In genomic region chr17:8832711-8833352, GRCh38 we compare ENCODE assay signal across 8 cellular contexts. TPM values are rescaled to one million over a fixed set of nuclear protein-coding genes. Genes with fewer than 3 reads are reported as not detected.
DNase-seq lines count a peak whose midpoint lies in the region; ATAC-seq and TF ChIP-seq lines count a peak whose summit lies in the region.

No MANE protein-coding gene starts in this region.

- no peak overlapping the region for H3K4me3 Mint-ChIP-seq in activated CD8-positive, alpha-beta memory T cell treated with anti-CD3 and anti-CD28 coated beads, Interleukin-2, amount 10 ng/mL, durations not matched to agents 7 days and 5 days
- H3K4me3 Mint-ChIP-seq in WTC11: no peak overlapping the region
- H3K4me3 Mint-ChIP-seq in stimulated activated effector memory CD8-positive, alpha-beta T cell treated with anti-CD3 and anti-CD28 coated beads, Interleukin-12 subunit alpha, Interleukin-12 subunit beta, amount 100 ng/mL, for 72 hours: no peak overlapping the region

- no peak for ATAC-seq in activated CD8-positive, alpha-beta memory T cell treated with anti-CD3 and anti-CD28 coated beads, Interleukin-2, amount 10 ng/mL, durations not matched to agents 7 days and 5 days
- ATAC-seq in WTC11 (peak; percentile 75), HG03045 (IDR thresholded peaks at IDR 0.05; ENCODE audit: unreplicated experiment) (no peak)
- no peak for ATAC-seq in stimulated activated effector memory CD8-positive, alpha-beta T cell treated with anti-CD3 and anti-CD28 coated beads, Interleukin-12 subunit alpha, Interleukin-12 subunit beta, amount 100 ng/mL, for 72 hours

- peaks cover 2% of the 10 kb centered on the region for H3K36me3 Mint-ChIP-seq in activated CD8-positive, alpha-beta memory T cell treated with anti-CD3 and anti-CD28 coated beads, Interleukin-2, amount 10 ng/mL, durations not matched to agents 7 days and 5 days
- no peaks in the 10 kb centered on the region for H3K36me3 Mint-ChIP-seq in WTC11
- H3K36me3 Mint-ChIP-seq in stimulated activated effector memory CD8-positive, alpha-beta T cell treated with anti-CD3 and anti-CD28 coated beads, Interleukin-12 subunit alpha, Interleukin-12 subunit beta, amount 100 ng/mL, for 72 hours: peaks cover 34% of the 10 kb centered on the region

- H3K27me3 Mint-ChIP-seq in activated CD8-positive, alpha-beta memory T cell treated with anti-CD3 and anti-CD28 coated beads, Interleukin-2, amount 10 ng/mL, durations not matched to agents 7 days and 5 days: no peaks in the 10 kb centered on the region
- no peaks in the 10 kb centered on the region for H3K27me3 Mint-ChIP-seq in WTC11 (ENCODE audit: low read depth)

- H3K27ac Mint-ChIP-seq in activated CD8-positive, alpha-beta memory T cell treated with anti-CD3 and anti-CD28 coated beads, Interleukin-2, amount 10 ng/mL, durations not matched to agents 7 days and 5 days: no peak overlapping the region
- no peak overlapping the region for H3K27ac Mint-ChIP-seq in WTC11
- no peak overlapping the region for H3K27ac Mint-ChIP-seq in stimulated activated effector memory CD8-positive, alpha-beta T cell treated with anti-CD3 and anti-CD28 coated beads, Interleukin-12 subunit alpha, Interleukin-12 subunit beta, amount 100 ng/mL, for 72 hours

- no peaks in the 10 kb centered on the region for H3K9me3 Mint-ChIP-seq in activated CD8-positive, alpha-beta memory T cell treated with anti-CD3 and anti-CD28 coated beads, Interleukin-2, amount 10 ng/mL, durations not matched to agents 7 days and 5 days (ENCODE audit: low read depth)
- 0 out of 2 replicates have a peak, but pooled peaks cover 5% of the 10 kb centered on the region for H3K9me3 Mint-ChIP-seq in WTC11
- no peaks in the 10 kb centered on the region for H3K9me3 Mint-ChIP-seq in stimulated activated effector memory CD8-positive, alpha-beta T cell treated with anti-CD3 and anti-CD28 coated beads, Interleukin-12 subunit alpha, Interleukin-12 subunit beta, amount 100 ng/mL, for 72 hours

- TF ChIP-seq CTCF in WTC11 (IDR thresholded peaks at IDR 0.05): peak; percentile 79

- H3K4me1 Mint-ChIP-seq in activated CD8-positive, alpha-beta memory T cell treated with anti-CD3 and anti-CD28 coated beads, Interleukin-2, amount 10 ng/mL, durations not matched to agents 7 days and 5 days: no peaks in the 10 kb centered on the region
- peaks cover 9% of the 10 kb centered on the region for H3K4me1 Mint-ChIP-seq in WTC11
- no peaks in the 10 kb centered on the region for H3K4me1 Mint-ChIP-seq in stimulated activated effector memory CD8-positive, alpha-beta T cell treated with anti-CD3 and anti-CD28 coated beads, Interleukin-12 subunit alpha, Interleukin-12 subunit beta, amount 100 ng/mL, for 72 hours

- CTCF ChIA-PET in activated CD8-positive, alpha-beta memory T cell treated with anti-CD3 and anti-CD28 coated beads, Interleukin-2, amount 10 ng/mL, durations not matched to agents 7 days and 5 days (lab: Charles Lee): interaction anchor here (0.6 to 1.6 kb wide), 6 partner anchors 8 to 468 kb away, joined by 3 to 5 read pairs (median 4); no protein-coding TSS in a partner anchor
- CTCF ChIA-PET in WTC11 (lab: Charles Lee): interaction anchor here (0.5 to 5.0 kb wide), 39 partner anchors 9 to 600 kb away, joined by 3 to 132 read pairs (median 5); partner anchors contain the start of genes MFSD6L and PIK3R5

- peak; percentile 70 for DNase-seq in activated CD8-positive, alpha-beta memory T cell treated with anti-CD3 and anti-CD28 coated beads for 24 hours
- DNase-seq in activated CD8-positive, alpha-beta memory T cell treated with anti-CD3 and anti-CD28 coated beads, Interleukin-2, amount 10 ng/mL, durations not matched to agents 7 days and 5 days: no peak
- DNase-seq in WTC11 (ENCODE audit: low spot score): peak; percentile 87
- DNase-seq in germinal center (ENCODE audit: low spot score): peak; percentile 30
- peak; percentile 27 to 66 for DNase-seq in stimulated activated effector memory CD8-positive, alpha-beta T cell treated with anti-CD3 and anti-CD28 coated beads, Interleukin-12 subunit alpha, Interleukin-12 subunit beta, amount 100 ng/mL, for 72 hours (ENCODE audit: low spot score in 2 of 2)
- DNase-seq in dedifferentiated amniotic fluid mesenchymal stem cell (ENCODE audit: extremely low spot score): no peak
- DNase-seq in central memory CD4-positive, alpha-beta T cell: no peak

- POLR2A ChIA-PET in WTC11 (lab: Charles Lee): no interaction called here

TF ChIP-seq in WTC11, 78 proteins besides CTCF, POLR2A, EP300 and RAD21 (continues in another document):
- no peak for TF ChIP-seq FOXP4 (CRISPR knock-in tag; IDR thresholded peaks at IDR 0.05)
- TF ChIP-seq ATF1 (CRISPR knock-in tag; IDR thresholded peaks at IDR 0.05): no peak
- TF ChIP-seq MXD4 (CRISPR knock-in tag; IDR thresholded peaks at IDR 0.05; ENCODE audit: borderline replicate concordance): no peak
- TF ChIP-seq, protein P1, sequence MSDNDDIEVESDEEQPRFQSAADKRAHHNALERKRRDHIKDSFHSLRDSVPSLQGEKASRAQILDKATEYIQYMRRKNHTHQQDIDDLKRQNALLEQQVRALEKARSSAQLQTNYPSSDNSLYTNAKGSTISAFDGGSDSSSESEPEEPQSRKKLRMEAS (CRISPR knock-in tag; IDR thresholded peaks at IDR 0.05): no peak
- no peak for TF ChIP-seq ATF6 (CRISPR knock-in tag; IDR thresholded peaks at IDR 0.05)
- no peak for TF ChIP-seq SP1 (CRISPR knock-in tag; conservative IDR thresholded peaks at IDR 0.05)
- peak; percentile 73 for TF ChIP-seq ZNF423 (CRISPR knock-in tag; IDR thresholded peaks at IDR 0.05)
- TF ChIP-seq, protein P2, sequence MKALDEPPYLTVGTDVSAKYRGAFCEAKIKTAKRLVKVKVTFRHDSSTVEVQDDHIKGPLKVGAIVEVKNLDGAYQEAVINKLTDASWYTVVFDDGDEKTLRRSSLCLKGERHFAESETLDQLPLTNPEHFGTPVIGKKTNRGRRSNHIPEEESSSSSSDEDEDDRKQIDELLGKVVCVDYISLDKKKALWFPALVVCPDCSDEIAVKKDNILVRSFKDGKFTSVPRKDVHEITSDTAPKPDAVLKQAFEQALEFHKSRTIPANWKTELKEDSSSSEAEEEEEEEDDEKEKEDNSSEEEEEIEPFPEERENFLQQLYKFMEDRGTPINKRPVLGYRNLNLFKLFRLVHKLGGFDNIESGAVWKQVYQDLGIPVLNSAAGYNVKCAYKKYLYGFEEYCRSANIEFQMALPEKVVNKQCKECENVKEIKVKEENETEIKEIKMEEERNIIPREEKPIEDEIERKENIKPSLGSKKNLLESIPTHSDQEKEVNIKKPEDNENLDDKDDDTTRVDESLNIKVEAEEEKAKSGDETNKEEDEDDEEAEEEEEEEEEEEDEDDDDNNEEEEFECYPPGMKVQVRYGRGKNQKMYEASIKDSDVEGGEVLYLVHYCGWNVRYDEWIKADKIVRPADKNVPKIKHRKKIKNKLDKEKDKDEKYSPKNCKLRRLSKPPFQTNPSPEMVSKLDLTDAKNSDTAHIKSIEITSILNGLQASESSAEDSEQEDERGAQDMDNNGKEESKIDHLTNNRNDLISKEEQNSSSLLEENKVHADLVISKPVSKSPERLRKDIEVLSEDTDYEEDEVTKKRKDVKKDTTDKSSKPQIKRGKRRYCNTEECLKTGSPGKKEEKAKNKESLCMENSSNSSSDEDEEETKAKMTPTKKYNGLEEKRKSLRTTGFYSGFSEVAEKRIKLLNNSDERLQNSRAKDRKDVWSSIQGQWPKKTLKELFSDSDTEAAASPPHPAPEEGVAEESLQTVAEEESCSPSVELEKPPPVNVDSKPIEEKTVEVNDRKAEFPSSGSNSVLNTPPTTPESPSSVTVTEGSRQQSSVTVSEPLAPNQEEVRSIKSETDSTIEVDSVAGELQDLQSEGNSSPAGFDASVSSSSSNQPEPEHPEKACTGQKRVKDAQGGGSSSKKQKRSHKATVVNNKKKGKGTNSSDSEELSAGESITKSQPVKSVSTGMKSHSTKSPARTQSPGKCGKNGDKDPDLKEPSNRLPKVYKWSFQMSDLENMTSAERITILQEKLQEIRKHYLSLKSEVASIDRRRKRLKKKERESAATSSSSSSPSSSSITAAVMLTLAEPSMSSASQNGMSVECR (CRISPR knock-in tag; IDR thresholded peaks at IDR 0.05; ENCODE audit: borderline replicate concordance): 0 out of 2 replicates have a peak, but pooled peaks have one; percentile 28
- TF ChIP-seq FOXJ3 (CRISPR knock-in tag; IDR thresholded peaks at IDR 0.05; ENCODE audit: borderline replicate concordance): no peak

RNA-seq across cellular contexts. Expression of gene MFSD6L, which starts 33.7 kb away (rescaled TPM):
- total RNA-seq in activated CD8-positive, alpha-beta memory T cell treated with anti-CD3 and anti-CD28 coated beads, Interleukin-2, amount 10 ng/mL, durations not matched to agents 7 days and 5 days: under 1 TPM; 0.12 to 0.38 TPM
- 4.0 to 5.2 TPM (median 4.5 TPM) in 3 replicates for total RNA-seq in WTC11 (2021)

RNA-seq across cellular contexts. Expression of gene PIK3R6, which starts 34.6 kb away (rescaled TPM):
- 1 to 10 TPM; 1.3 to 4.9 TPM for total RNA-seq in activated CD8-positive, alpha-beta memory T cell treated with anti-CD3 and anti-CD28 coated beads, Interleukin-2, amount 10 ng/mL, durations not matched to agents 7 days and 5 days
- 0.15 to 0.23 TPM (median 0.21 TPM) in 3 replicates for total RNA-seq in WTC11 (2021)

Comparison
In these comparisons a context has a peak if more than half of its experiments do, and no peak if none do; other contexts are left out.
1. DNase-seq: peak in activated CD8-positive, alpha-beta memory T cell treated with anti-CD3 and anti-CD28 coated beads for 24 hours (single experiment), WTC11 (single experiment), germinal center (single experiment) and stimulated activated effector memory CD8-positive, alpha-beta T cell treated with anti-CD3 and anti-CD28 coated beads, Interleukin-12 subunit alpha, Interleukin-12 subunit beta, amount 100 ng/mL, for 72 hours (2 of 2); none in activated CD8-positive, alpha-beta memory T cell treated with anti-CD3 and anti-CD28 coated beads, Interleukin-2, amount 10 ng/mL, durations not matched to agents 7 days and 5 days (single experiment), dedifferentiated amniotic fluid mesenchymal stem cell (single experiment) and central memory CD4-positive, alpha-beta T cell (single experiment).